Comparison of ENCODE assay signal across 15 cellular contexts in the genomic region with DNA sequence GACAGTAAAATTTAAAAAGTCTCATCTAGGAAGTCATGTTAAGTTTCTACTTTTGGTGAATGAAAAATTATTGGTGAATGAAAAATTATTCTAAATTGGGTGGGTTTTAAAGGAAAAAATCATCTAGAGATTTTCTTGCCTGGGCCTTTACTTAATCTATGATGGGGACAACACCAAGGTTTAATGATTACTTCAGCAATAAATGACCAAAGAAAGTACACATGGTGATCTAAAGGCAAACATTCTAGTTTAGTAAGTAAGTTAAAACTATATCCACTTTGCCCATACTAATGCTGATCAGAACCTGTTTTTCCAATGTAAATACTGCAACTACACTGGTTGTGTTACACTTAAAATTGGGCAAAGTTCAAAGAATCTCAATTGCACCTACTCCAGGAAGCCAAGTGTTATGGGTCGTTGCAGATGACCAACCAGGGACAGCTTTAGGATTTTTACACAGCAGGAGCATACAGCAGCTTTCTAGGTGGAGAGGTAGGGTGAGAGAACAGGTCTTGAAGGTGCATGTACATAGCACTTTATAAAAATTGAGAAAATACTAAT.
"Had no signal": no experiment of that assay in that cellular context is flagged by ENCODE, and none has a peak within 500 bp of the region (broad histone marks: within the 10 kb centered on the region; RNA-seq: fewer than 3 reads in every experiment).

No MANE protein-coding gene starts in this region.

- H3K4me1 ChIP-seq: gastroesophageal sphincter, uterus had no signal

- H3K36me3 ChIP-seq: gastroesophageal sphincter, uterus had no signal

- H3K27me3 ChIP-seq: gastroesophageal sphincter, uterus had no signal

- DNase-seq: activated CD4-positive, alpha-beta T cell treated with anti-CD3 and anti-CD28 coated beads, Interleukin-2, amount 50 U/mL, for 48 hours; activated CD4-positive, CD25-positive, alpha-beta regulatory T cell treated with anti-CD3 and anti-CD28 coated beads, Interleukin-2, amount 50 U/mL, for 72 hours; activated CD8-positive, alpha-beta memory T cell treated with anti-CD3 and anti-CD28 coated beads, Interleukin-2, amount 10 ng/mL, durations not matched to agents 7 days and 5 days; activated effector memory CD4-positive, alpha-beta T cell treated with anti-CD3 and anti-CD28 coated beads, Interleukin-2, amount 50 U/mL, for 16 hours; activated T-cell treated with anti-CD3 and anti-CD28 coated beads, Interleukin-2, amount 50 U/mL, for 24 hours; amniotic stem cell; effector memory CD8-positive, alpha-beta T cell; kidney glomerular epithelial cell; mammary epithelial cell; stimulated activated CD4-positive, alpha-beta T cell treated with anti-CD3 and anti-CD28 coated beads, Interleukin-2, amount 100 ng/mL, for 48 hours; stimulated activated naive CD8-positive, alpha-beta T cell treated with anti-CD3 and anti-CD28 coated beads, Interleukin-15, Interleukin-2, amounts not matched to agents 100 U/mL and 50 U/mL, for 24 hours; uterus had no signal

- ATAC-seq: activated CD8-positive, alpha-beta memory T cell treated with anti-CD3 and anti-CD28 coated beads, Interleukin-2, amount 10 ng/mL, durations not matched to agents 7 days and 5 days; activated naive CD4-positive, alpha-beta T cell treated with anti-CD3 and anti-CD28 coated beads, Interleukin-2, amount 50 U/mL, for 72 hours; effector memory CD8-positive, alpha-beta T cell; gastroesophageal sphincter; stimulated activated naive CD8-positive, alpha-beta T cell treated with anti-CD3 and anti-CD28 coated beads, Interleukin-15, Interleukin-2, amounts not matched to agents 100 U/mL and 50 U/mL, for 24 hours had no signal

- H3K4me3 ChIP-seq: gastroesophageal sphincter, uterus had no signal

- H3K27ac ChIP-seq: epithelial cell of prostate, gastroesophageal sphincter, uterus had no signal

- H3K9me3 ChIP-seq: gastroesophageal sphincter, uterus had no signal
